In the genomic region with DNA sequence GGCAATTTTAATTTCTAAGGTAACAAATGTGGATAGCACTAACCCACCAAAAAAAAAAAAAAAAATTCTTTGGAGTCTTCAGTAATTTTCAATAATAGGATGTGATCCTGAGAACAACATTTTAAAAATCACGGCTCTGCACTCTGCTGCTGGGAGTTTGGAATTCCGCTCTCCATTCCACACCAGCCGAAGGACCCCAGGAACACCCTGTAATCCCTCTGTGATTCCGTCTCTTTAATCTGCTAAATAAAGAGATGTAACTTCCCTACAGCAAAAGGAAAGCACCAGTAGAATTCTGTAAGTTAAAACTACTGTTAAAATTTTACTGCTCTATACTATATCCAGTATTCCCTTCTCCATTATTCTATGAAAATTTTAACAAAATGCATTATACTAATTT, we compare ENCODE assay signal across 1 cellular context.
TF ChIP-seq lines count a peak whose summit lies in the region.

No MANE protein-coding gene starts in this region.

TF ChIP-seq in WTC11, 78 proteins besides CTCF, POLR2A, EP300 and RAD21 (continued from another document):
- TF ChIP-seq, protein P1, sequence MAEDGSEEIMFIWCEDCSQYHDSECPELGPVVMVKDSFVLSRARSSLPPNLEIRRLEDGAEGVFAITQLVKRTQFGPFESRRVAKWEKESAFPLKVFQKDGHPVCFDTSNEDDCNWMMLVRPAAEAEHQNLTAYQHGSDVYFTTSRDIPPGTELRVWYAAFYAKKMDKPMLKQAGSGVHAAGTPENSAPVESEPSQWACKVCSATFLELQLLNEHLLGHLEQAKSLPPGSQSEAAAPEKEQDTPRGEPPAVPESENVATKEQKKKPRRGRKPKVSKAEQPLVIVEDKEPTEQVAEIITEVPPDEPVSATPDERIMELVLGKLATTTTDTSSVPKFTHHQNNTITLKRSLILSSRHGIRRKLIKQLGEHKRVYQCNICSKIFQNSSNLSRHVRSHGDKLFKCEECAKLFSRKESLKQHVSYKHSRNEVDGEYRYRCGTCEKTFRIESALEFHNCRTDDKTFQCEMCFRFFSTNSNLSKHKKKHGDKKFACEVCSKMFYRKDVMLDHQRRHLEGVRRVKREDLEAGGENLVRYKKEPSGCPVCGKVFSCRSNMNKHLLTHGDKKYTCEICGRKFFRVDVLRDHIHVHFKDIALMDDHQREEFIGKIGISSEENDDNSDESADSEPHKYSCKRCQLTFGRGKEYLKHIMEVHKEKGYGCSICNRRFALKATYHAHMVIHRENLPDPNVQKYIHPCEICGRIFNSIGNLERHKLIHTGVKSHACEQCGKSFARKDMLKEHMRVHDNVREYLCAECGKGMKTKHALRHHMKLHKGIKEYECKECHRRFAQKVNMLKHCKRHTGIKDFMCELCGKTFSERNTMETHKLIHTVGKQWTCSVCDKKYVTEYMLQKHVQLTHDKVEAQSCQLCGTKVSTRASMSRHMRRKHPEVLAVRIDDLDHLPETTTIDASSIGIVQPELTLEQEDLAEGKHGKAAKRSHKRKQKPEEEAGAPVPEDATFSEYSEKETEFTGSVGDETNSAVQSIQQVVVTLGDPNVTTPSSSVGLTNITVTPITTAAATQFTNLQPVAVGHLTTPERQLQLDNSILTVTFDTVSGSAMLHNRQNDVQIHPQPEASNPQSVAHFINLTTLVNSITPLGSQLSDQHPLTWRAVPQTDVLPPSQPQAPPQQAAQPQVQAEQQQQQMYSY (CRISPR knock-in tag; IDR thresholded peaks at IDR 0.05): no peak
- no peak for TF ChIP-seq NR1H2 (CRISPR knock-in tag; IDR thresholded peaks at IDR 0.05)
